ENCODE assay signal across 1 cellular context in genomic region chr4:139200102-139200501, GRCh38.
TF ChIP-seq lines count a peak whose summit lies in the region.

No MANE protein-coding gene starts in this region.

TF ChIP-seq in HCT116, 20 proteins besides CTCF, POLR2A, EP300 and RAD21 (continued from another document):
- TF ChIP-seq REST (IDR thresholded peaks at IDR 0.05; ENCODE audit: low read depth): no peak
- no peak for TF ChIP-seq EZH2phosphoT487 (IDR thresholded peaks at IDR 0.05; ENCODE audit: borderline replicate concordance)
- TF ChIP-seq MAX (IDR thresholded peaks at IDR 0.05): no peak
